Comparison of ENCODE assay signal across 9 cellular contexts in genomic region chr2:205754924-205755321, GRCh38.
DNase-seq lines count a peak whose midpoint lies in the region; ATAC-seq and TF ChIP-seq lines count a peak whose summit lies in the region.
"Had no signal": no experiment of that assay in that cellular context is flagged by ENCODE, and none has a peak within 500 bp of the region (broad histone marks: within the 10 kb centered on the region; RNA-seq: fewer than 3 reads in every experiment).

No MANE protein-coding gene starts in this region.

- no peak for TF ChIP-seq RAD21 in IMR-90 (IDR thresholded peaks at IDR 0.05; ENCODE audit: low read length)

- no peak overlapping the region for H3K4me3 Mint-ChIP-seq in activated CD8-positive, alpha-beta T cell treated with anti-CD3 and anti-CD28 coated beads, Interleukin-2, amount 10 ng/mL, durations not matched to agents 7 days and 5 days
- H3K4me3 Mint-ChIP-seq: B cell had no signal

- CTCF ChIA-PET in IMR-90 (lab: Yijun Ruan, JAX) = interaction anchor here (0.9 kb wide), 1 partner anchor 23 kb away, joined by 4 read pairs; no protein-coding TSS in a partner anchor
- CTCF ChIA-PET in activated CD8-positive, alpha-beta T cell treated with anti-CD3 and anti-CD28 coated beads, Interleukin-2, amount 10 ng/mL, durations not matched to agents 7 days and 5 days (lab: Charles Lee) = no interaction called here

- H2BK15ac ChIP-seq in IMR-90 (ENCODE audit: low read depth, low read length) = no peak overlapping the region

- H3K79me1 ChIP-seq in IMR-90 (ENCODE audit: low read depth in 1 of 2, low read length in 2 of 2) = 0 out of 4 replicates have a peak, but pooled peaks cover 0 to 3% of the 10 kb centered on the region in 2 experiments

- H2AFZ ChIP-seq in IMR-90 (replicated peaks; ENCODE audit: low read length, poor library complexity) = no peak overlapping the region

- H3K18ac ChIP-seq in IMR-90 (ENCODE audit: low read depth, low read length) = no peak overlapping the region

- no peak overlapping the region for H2BK120ac ChIP-seq in IMR-90 (ENCODE audit: low read depth, low read length)

- H3K4ac ChIP-seq in IMR-90 (ENCODE audit: low read depth, low read length) = no peak overlapping the region

- in situ Hi-C loops in IMR-90 (cut with MboI; ENCODE audit: low sequenced_read_pairs) = loop anchor here (5.0 kb wide), 1 partner anchor 68 kb away; no protein-coding TSS in a partner anchor

- no peak overlapping the region; a peak in 2 of 4 replicates for H4K8ac ChIP-seq in IMR-90 (ENCODE audit: low read depth in 2 of 2, low read length in 2 of 2)

- H2BK5ac ChIP-seq in IMR-90 (ENCODE audit: low read depth, low read length, poor library complexity, severe bottlenecking) = peak overlapping the region; percentile 6

- no peak overlapping the region for H3K14ac ChIP-seq in IMR-90 (replicated peaks; ENCODE audit: low read depth, low read length)

- no peaks in the 10 kb centered on the region for H3K9me3 ChIP-seq in IMR-90 (ENCODE audit: control insufficient read depth, insufficient read depth, low read length)

- no peaks in the 10 kb centered on the region for H3K9me3 Mint-ChIP-seq in activated CD8-positive, alpha-beta T cell treated with anti-CD3 and anti-CD28 coated beads, Interleukin-2, amount 10 ng/mL, durations not matched to agents 7 days and 5 days (ENCODE audit: insufficient read depth)

- peaks cover 22% of the 10 kb centered on the region for H3K27me3 Mint-ChIP-seq in activated CD8-positive, alpha-beta T cell treated with anti-CD3 and anti-CD28 coated beads, Interleukin-2, amount 10 ng/mL, durations not matched to agents 7 days and 5 days (ENCODE audit: low read depth)

- no peak overlapping the region for H3K4me2 ChIP-seq in IMR-90 (ENCODE audit: low read depth, low read length)

- H3K4me3 ChIP-seq in IMR-90 (ENCODE audit: insufficient read depth, low read depth, low read length) (no peak overlapping the region), choroid plexus epithelial cell (ENCODE audit: low read depth, low read length) (no peak overlapping the region)

- no peak for TF ChIP-seq CTCF in IMR-90 (conservative IDR thresholded peaks at IDR 0.05; ENCODE audit: low read depth, low read length)
- no peak for TF ChIP-seq CTCF in choroid plexus epithelial cell (conservative IDR thresholded peaks at IDR 0.05; ENCODE audit: low read depth, low read length)

- H2AK9ac ChIP-seq in IMR-90 (replicated peaks; ENCODE audit: low read depth, low read length, poor library complexity) = peak overlapping the region; percentile 26

- intact Hi-C loops in IMR-90 (cut with micrococcal nuclease) = no loop called here

- dilution Hi-C loops in IMR-90 (cut with HindIII; ENCODE audit: low sequenced_read_pairs, unreplicated experiment) = no loop called here

- no peaks in the 10 kb centered on the region for H3K27me3 ChIP-seq in IMR-90 (ENCODE audit: control insufficient read depth, insufficient read depth, low read length)

- no peak overlapping the region for H3K9ac ChIP-seq in IMR-90 (ENCODE audit: low read depth, low read length)

- ATAC-seq in IMR-90 (ENCODE audit: low read depth) = peak; percentile 8; the same call in 1 of the 2 replicates
- no peak for ATAC-seq in HG02981 (IDR thresholded peaks at IDR 0.05; ENCODE audit: unreplicated experiment)
- ATAC-seq in activated CD8-positive, alpha-beta T cell treated with anti-CD3 and anti-CD28 coated beads, Interleukin-2, amount 10 ng/mL, durations not matched to agents 7 days and 5 days = no peak

- no peaks in the 10 kb centered on the region for H3K4me1 Mint-ChIP-seq in activated CD8-positive, alpha-beta T cell treated with anti-CD3 and anti-CD28 coated beads, Interleukin-2, amount 10 ng/mL, durations not matched to agents 7 days and 5 days (ENCODE audit: low read depth)
- H3K4me1 Mint-ChIP-seq: B cell had no signal

- peaks cover 40% of the 10 kb centered on the region for H3K36me3 ChIP-seq in IMR-90 (ENCODE audit: control insufficient read depth, insufficient read depth, low read length)

- whole genome bisulfite sequencing in IMR-90 (ENCODE audit: extremely low coverage in 2 of 2, insufficient read length in 1 of 2), 2 experiments = no CpG with 5 or more reads among the region's 5 CpGs

- no peak overlapping the region for H2BK20ac ChIP-seq in IMR-90 (ENCODE audit: low read depth, low read length)

- H3K9me1 ChIP-seq in IMR-90 (ENCODE audit: insufficient read depth, low read length) = peaks cover 11% of the 10 kb centered on the region

- H3K56ac ChIP-seq in IMR-90 (ENCODE audit: extremely low read depth, insufficient read depth, low read length) = no peak overlapping the region

- TF ChIP-seq POLR2A in IMR-90 (IDR thresholded peaks at IDR 0.05; ENCODE audit: low read depth, low read length) = no peak

- H3K27ac ChIP-seq in IMR-90 (ENCODE audit: insufficient read depth, low read length) = no peak overlapping the region; the same call in 1 of the 2 replicates

- DNase-seq in A172 (ENCODE audit: low spot score) (peak; percentile 84), IMR-90 (peak; percentile 30), choroid plexus epithelial cell (ENCODE audit: low read depth) (peak; percentile 63), mucosa of gallbladder (ENCODE audit: low spot score) (peak; percentile 76), NCI-H1694 treated with DMSO at 0.1 percent for 48 hours (lab: John Stamatoyannopoulos, UW) (no peak), DMS114 treated with DMSO at 0.1 percent for 48 hours (lab: John Stamatoyannopoulos, UW; ENCODE audit: unreplicated experiment) (no peak)
- no peak for DNase-seq in activated CD8-positive, alpha-beta T cell treated with anti-CD3 and anti-CD28 coated beads, Interleukin-2, amount 10 ng/mL, durations not matched to agents 7 days and 5 days

- POLR2A ChIA-PET in IMR-90 (lab: Charles Lee; ENCODE audit: unreplicated experiment) = no interaction called here
- POLR2A ChIA-PET in activated CD8-positive, alpha-beta T cell treated with anti-CD3 and anti-CD28 coated beads, Interleukin-2, amount 10 ng/mL, durations not matched to agents 7 days and 5 days (lab: Charles Lee) = no interaction called here

- H3K36me3 Mint-ChIP-seq in activated CD8-positive, alpha-beta T cell treated with anti-CD3 and anti-CD28 coated beads, Interleukin-2, amount 10 ng/mL, durations not matched to agents 7 days and 5 days (ENCODE audit: low read depth) = no peaks in the 10 kb centered on the region

- no peak overlapping the region for H3K27ac Mint-ChIP-seq in activated CD8-positive, alpha-beta T cell treated with anti-CD3 and anti-CD28 coated beads, Interleukin-2, amount 10 ng/mL, durations not matched to agents 7 days and 5 days
- H3K27ac Mint-ChIP-seq: B cell had no signal

- no peak overlapping the region; the same call in 1 of the 2 replicates for H4K91ac ChIP-seq in IMR-90 (ENCODE audit: insufficient read depth, low read depth, low read length)

- no peak overlapping the region for H4K5ac ChIP-seq in IMR-90 (ENCODE audit: low read depth, low read length)

- no peak overlapping the region for H3K23ac ChIP-seq in IMR-90 (ENCODE audit: low read depth, low read length)

- no TSS peak for BruUV-seq in IMR-90 (replicated peaks; lab: Mats Ljungman, UMichigan)

- H3K4me1 ChIP-seq in IMR-90 (ENCODE audit: control insufficient read depth, insufficient read depth, low read length) = peaks cover 29% of the 10 kb centered on the region

- H4K20me1 ChIP-seq in IMR-90 (ENCODE audit: insufficient read depth, low read length) = no peaks in the 10 kb centered on the region; the same call in 1 of the 2 replicates

- H2AK5ac ChIP-seq in IMR-90 (ENCODE audit: low read depth, low read length) = no peak overlapping the region

TF ChIP-seq in IMR-90, 13 proteins besides CTCF, POLR2A, EP300 and RAD21:
- no peak for TF ChIP-seq CHD1 (IDR thresholded peaks at IDR 0.05; ENCODE audit: low read depth, low read length)
- no peak for TF ChIP-seq RCOR1 (IDR thresholded peaks at IDR 0.05; ENCODE audit: insufficient replicate concordance, low read length)

Comparison
In these comparisons a context has a peak if more than half of its experiments do, and no peak if none do; other contexts are left out.
1. DNase-seq: peak in A172 (single experiment), IMR-90 (single experiment), choroid plexus epithelial cell (single experiment) and mucosa of gallbladder (single experiment); none in NCI-H1694 treated with DMSO at 0.1 percent for 48 hours (single experiment), activated CD8-positive, alpha-beta T cell treated with anti-CD3 and anti-CD28 coated beads, Interleukin-2, amount 10 ng/mL, durations not matched to agents 7 days and 5 days (single experiment) and DMS114 treated with DMSO at 0.1 percent for 48 hours (single experiment).